ENCODE assay signal across 27 cellular contexts in genomic region chr14:52683985-52684520, GRCh38. TPM values are rescaled to one million over a fixed set of nuclear protein-coding genes. Genes with fewer than 3 reads are reported as not detected.
DNase-seq lines count a peak whose midpoint lies in the region; ATAC-seq, FAIRE-seq and TF ChIP-seq lines count a peak whose summit lies in the region.
"Had no signal": no experiment of that assay in that cellular context is flagged by ENCODE, and none has a peak within 500 bp of the region (broad histone marks: within the 10 kb centered on the region; RNA-seq: fewer than 3 reads in every experiment).

No MANE protein-coding gene starts in this region.

- H4K20me1 ChIP-seq in HepG2 (ENCODE audit: insufficient read depth, low read length) = peaks cover 48% of the 10 kb centered on the region

- peaks cover 39 to 69% (median 49%) of the 10 kb centered on the region in 4 donors for H3K4me1 Mint-ChIP-seq in CD4-positive, CD25-positive, alpha-beta regulatory T cell
- H3K4me1 Mint-ChIP-seq in CD4-positive, alpha-beta memory T cell = peaks cover 37 to 61% (median 49%) of the 10 kb centered on the region in 4 donors
- peaks cover 58% of the 10 kb centered on the region for H3K4me1 Mint-ChIP-seq in activated T-helper 1 cell treated with anti-CD3 and anti-CD28 coated beads, Interleukin-12 subunit alpha, Interleukin-12 subunit beta, Interleukin-2, Interleukin-4 antibody, amounts not matched to agents 30 ng/mL and 10 ng/mL and 1 ng/mL, durations not matched to agents 14 hours and 24 hours and 36 hours (ENCODE audit: low read depth)

- POLR2A ChIA-PET in CD4-positive, alpha-beta memory T cell (lab: Charles Lee; ENCODE audit: partially characterized antibody) = interaction anchor here (0.9 to 1.3 kb wide), 3 partner anchors 10 to 27 kb away, joined by 3 to 6 read pairs (median 4); partner anchors contain the start of gene ERO1A
- POLR2A ChIA-PET in HepG2 (lab: Yijun Ruan, JAX) = interaction anchor here (1.0 kb wide), 1 partner anchor 11 kb away, joined by 3 read pairs; the partner anchor contains the start of gene ERO1A

- FAIRE-seq in HepG2 (lab: Jason Lieb, UNC) = no peak
- FAIRE-seq: astrocyte, keratinocyte had no signal

- intact Hi-C loops in CD4-positive, alpha-beta memory T cell (cut with micrococcal nuclease) = loop anchor here (1.0 kb wide), 1 partner anchor 10 kb away; no protein-coding TSS in a partner anchor
- intact Hi-C loops in activated T-helper 1 cell treated with anti-CD3 and anti-CD28 coated beads, Interleukin-12 subunit alpha, Interleukin-12 subunit beta, Interleukin-2, Interleukin-4 antibody, amounts not matched to agents 30 ng/mL and 10 ng/mL and 1 ng/mL, durations not matched to agents 14 hours and 24 hours and 36 hours (cut with micrococcal nuclease) = no loop called here
- intact Hi-C loops in HepG2 (cut with micrococcal nuclease; ENCODE audit: unreplicated experiment) = no loop called here

- no peak overlapping the region for H2AFZ ChIP-seq in HepG2 (ENCODE audit: low read length)

- H3K27me3 ChIP-seq in CD4-positive, CD25-positive, alpha-beta regulatory T cell (ENCODE audit: control insufficient read depth, insufficient read depth, low read length) = no peaks in the 10 kb centered on the region
- no peaks in the 10 kb centered on the region for H3K27me3 ChIP-seq in CD4-positive, alpha-beta memory T cell (ENCODE audit: insufficient read depth, low read length)
- H3K27me3 ChIP-seq in HepG2 (ENCODE audit: control insufficient read depth in 1 of 2, insufficient read depth in 2 of 2, low read length in 2 of 2) = no peaks in the 10 kb centered on the region
- no peaks in the 10 kb centered on the region for H3K27me3 ChIP-seq in MG63
- H3K27me3 ChIP-seq: gastrocnemius medialis, stomach had no signal

- peak overlapping the region; percentile 55 to 86 (median 63) for H3K27ac Mint-ChIP-seq in CD4-positive, CD25-positive, alpha-beta regulatory T cell
- peak overlapping the region; percentile 10 to 84 (median 22) for H3K27ac Mint-ChIP-seq in CD4-positive, alpha-beta memory T cell
- peak overlapping the region; percentile 52 for H3K27ac Mint-ChIP-seq in activated T-helper 1 cell treated with anti-CD3 and anti-CD28 coated beads, Interleukin-12 subunit alpha, Interleukin-12 subunit beta, Interleukin-2, Interleukin-4 antibody, amounts not matched to agents 30 ng/mL and 10 ng/mL and 1 ng/mL, durations not matched to agents 14 hours and 24 hours and 36 hours

- no peaks in the 10 kb centered on the region for H3K27me3 Mint-ChIP-seq in CD4-positive, CD25-positive, alpha-beta regulatory T cell
- H3K27me3 Mint-ChIP-seq in CD4-positive, alpha-beta memory T cell = no peaks in the 10 kb centered on the region
- no peaks in the 10 kb centered on the region for H3K27me3 Mint-ChIP-seq in activated T-helper 1 cell treated with anti-CD3 and anti-CD28 coated beads, Interleukin-12 subunit alpha, Interleukin-12 subunit beta, Interleukin-2, Interleukin-4 antibody, amounts not matched to agents 30 ng/mL and 10 ng/mL and 1 ng/mL, durations not matched to agents 14 hours and 24 hours and 36 hours (ENCODE audit: insufficient read depth)

- H3K27ac ChIP-seq in CD4-positive, CD25-positive, alpha-beta regulatory T cell (ENCODE audit: insufficient read depth, low read length, poor library complexity, severe bottlenecking) = peak overlapping the region; percentile 7
- H3K27ac ChIP-seq in CD4-positive, alpha-beta memory T cell (ENCODE audit: low read depth, low read length) = no peak overlapping the region
- no peak overlapping the region for H3K27ac ChIP-seq in HepG2 (ENCODE audit: extremely low read length, insufficient read depth, low read length)
- H3K27ac ChIP-seq: gastrocnemius medialis, stomach had no signal

- peaks cover 21% of the 10 kb centered on the region for H3K36me3 ChIP-seq in CD4-positive, CD25-positive, alpha-beta regulatory T cell (ENCODE audit: control insufficient read depth, insufficient read depth, low read length)
- no peaks in the 10 kb centered on the region for H3K36me3 ChIP-seq in CD4-positive, alpha-beta memory T cell (ENCODE audit: insufficient read depth, low read length)
- H3K36me3 ChIP-seq in HepG2 (replicated peaks in 1 of 2; ENCODE audit: control insufficient read depth in 1 of 2, insufficient read depth in 2 of 2, low read length in 2 of 2) = peaks cover under 1 to 12% of the 10 kb centered on the region in 2 experiments; a peak in 4 of 5 replicates
- peaks cover 8% of the 10 kb centered on the region for H3K36me3 ChIP-seq in MG63

- no peak for ATAC-seq in CD4-positive, CD25-positive, alpha-beta regulatory T cell (ENCODE audit: low read depth in 2 of 2)
- no peak for ATAC-seq in HepG2
- ATAC-seq in GM21515 (IDR thresholded peaks at IDR 0.05; ENCODE audit: unreplicated experiment) = no peak
- ATAC-seq: gastrocnemius medialis had no signal

- no peaks in the 10 kb centered on the region for H3K9me3 Mint-ChIP-seq in CD4-positive, CD25-positive, alpha-beta regulatory T cell
- no peaks in the 10 kb centered on the region for H3K9me3 Mint-ChIP-seq in CD4-positive, alpha-beta memory T cell
- no peaks in the 10 kb centered on the region for H3K9me3 Mint-ChIP-seq in activated T-helper 1 cell treated with anti-CD3 and anti-CD28 coated beads, Interleukin-12 subunit alpha, Interleukin-12 subunit beta, Interleukin-2, Interleukin-4 antibody, amounts not matched to agents 30 ng/mL and 10 ng/mL and 1 ng/mL, durations not matched to agents 14 hours and 24 hours and 36 hours

- no peak for TF ChIP-seq EP300 in HepG2 (IDR thresholded peaks at IDR 0.05; ENCODE audit: low read depth in 2 of 2, low read length in 2 of 2)
- TF ChIP-seq EP300 in HepG2 (CRISPR knock-in tag; IDR thresholded peaks at IDR 0.05; ENCODE audit: borderline replicate concordance) = no peak

- no TSS peak for BruUV-seq in HepG2 (replicated peaks; lab: Mats Ljungman, UMichigan)

- H3K4me1 ChIP-seq in CD4-positive, CD25-positive, alpha-beta regulatory T cell (ENCODE audit: control insufficient read depth, insufficient read depth, low read length, poor library complexity, severe bottlenecking) = peaks cover 23% of the 10 kb centered on the region
- peaks cover 53% of the 10 kb centered on the region for H3K4me1 ChIP-seq in CD4-positive, alpha-beta memory T cell (ENCODE audit: insufficient read depth, low read length)
- H3K4me1 ChIP-seq in HepG2 (ENCODE audit: insufficient read depth, low read length) = peaks cover 51% of the 10 kb centered on the region
- H3K4me1 ChIP-seq: gastrocnemius medialis had no signal

- CTCF ChIA-PET in CD4-positive, alpha-beta memory T cell (lab: Charles Lee; ENCODE audit: partially characterized antibody) = interaction anchor here (0.9 to 1.3 kb wide), 3 partner anchors 12 to 28 kb away, joined by 3 to 4 read pairs (median 3); no protein-coding TSS in a partner anchor
- CTCF ChIA-PET in HepG2 (lab: Yijun Ruan, JAX; ENCODE audit: low intra/inter-chr PET ratio, low total read pairs) = no interaction called here

- TF ChIP-seq RAD21 in HepG2 (CRISPR knock-in tag; IDR thresholded peaks at IDR 0.05) = no peak

- in situ Hi-C loops in HepG2 (cut with HindIII; ENCODE audit: extremely low pct_ligation_motif_present, low pct_unique_long_range_greater_than_20kb) = no loop called here

- peaks cover 64% of the 10 kb centered on the region for H3K79me2 ChIP-seq in HepG2 (ENCODE audit: insufficient read depth, low read length)

- H3K36me3 Mint-ChIP-seq in CD4-positive, CD25-positive, alpha-beta regulatory T cell = peaks cover 1% of the 10 kb centered on the region
- peaks cover 1 to 6% of the 10 kb centered on the region in 2 donors for H3K36me3 Mint-ChIP-seq in CD4-positive, alpha-beta memory T cell
- peaks cover 11% of the 10 kb centered on the region for H3K36me3 Mint-ChIP-seq in activated T-helper 1 cell treated with anti-CD3 and anti-CD28 coated beads, Interleukin-12 subunit alpha, Interleukin-12 subunit beta, Interleukin-2, Interleukin-4 antibody, amounts not matched to agents 30 ng/mL and 10 ng/mL and 1 ng/mL, durations not matched to agents 14 hours and 24 hours and 36 hours (ENCODE audit: low read depth)

- no peaks in the 10 kb centered on the region for H3K9me3 ChIP-seq in CD4-positive, CD25-positive, alpha-beta regulatory T cell (ENCODE audit: control insufficient read depth in 2 of 2, low read length in 2 of 2)
- H3K9me3 ChIP-seq in CD4-positive, alpha-beta memory T cell (ENCODE audit: control insufficient read depth in 1 of 2, low read length in 2 of 2) = no peaks in the 10 kb centered on the region
- H3K9me3 ChIP-seq in HepG2 (ENCODE audit: low read length) (no peaks in the 10 kb centered on the region), MG63 (no peaks in the 10 kb centered on the region)
- H3K9me3 ChIP-seq: gastrocnemius medialis, stomach had no signal

- H3K9ac ChIP-seq in HepG2 (ENCODE audit: insufficient read depth, low read depth, low read length) = no peak overlapping the region

- H3K4me3 ChIP-seq in CD4-positive, CD25-positive, alpha-beta regulatory T cell (ENCODE audit: low read depth, low read length) = no peak overlapping the region
- H3K4me3 ChIP-seq in CD4-positive, alpha-beta memory T cell (ENCODE audit: low read length in 2 of 2) = no peak overlapping the region
- no peak overlapping the region for H3K4me3 ChIP-seq in HepG2 (replicated peaks in 1 of 3; ENCODE audit: insufficient read depth in 1 of 3, low read depth in 2 of 3, low read length in 3 of 3)
- no peak overlapping the region for H3K4me3 ChIP-seq in MG63
- H3K4me3 ChIP-seq: gastrocnemius medialis, stomach had no signal

- no peak for TF ChIP-seq CTCF in HepG2 (CRISPR knock-in tag; IDR thresholded peaks at IDR 0.05)

- WGBS in HepG2 (ENCODE audit: low lambda C conversion rate) = 96% methylated on average over 2 of the region's 2 CpGs

- TF ChIP-seq POLR2A in HepG2 (IDR thresholded peaks at IDR 0.05; ENCODE audit: insufficient read depth in 1 of 2, low read depth in 2 of 2, low read length in 2 of 2) = no peak

- H3K4me3 Mint-ChIP-seq in CD4-positive, CD25-positive, alpha-beta regulatory T cell = peak overlapping the region in 2 of 4 donors; percentile 35 to 39
- peak overlapping the region in 5 of 8 donors; percentile 7 to 55 (median 26) for H3K4me3 Mint-ChIP-seq in CD4-positive, alpha-beta memory T cell
- H3K4me3 Mint-ChIP-seq in activated T-helper 1 cell treated with anti-CD3 and anti-CD28 coated beads, Interleukin-12 subunit alpha, Interleukin-12 subunit beta, Interleukin-2, Interleukin-4 antibody, amounts not matched to agents 30 ng/mL and 10 ng/mL and 1 ng/mL, durations not matched to agents 14 hours and 24 hours and 36 hours = no peak overlapping the region

- H3K4me2 ChIP-seq in HepG2 (ENCODE audit: low read depth, low read length) = no peak overlapping the region

- no peak for DNase-seq in CD4-positive, CD25-positive, alpha-beta regulatory T cell
- no peak for DNase-seq in CD4-positive, alpha-beta memory T cell
- no peak for DNase-seq in activated T-helper 1 cell treated with anti-CD3 and anti-CD28 coated beads, Interleukin-12 subunit alpha, Interleukin-12 subunit beta, Interleukin-2, Interleukin-4 antibody, amounts not matched to agents 30 ng/mL and 10 ng/mL and 1 ng/mL, durations not matched to agents 14 hours and 24 hours and 36 hours (ENCODE audit: low spot score)
- no peak for DNase-seq in HepG2 (ENCODE audit: low spot score)
- DNase-seq in NCI-H2029 (lab: John Stamatoyannopoulos, UW) = no peak
- no peak for DNase-seq in NCI-H748 (lab: John Stamatoyannopoulos, UW; ENCODE audit: unreplicated experiment)
- no peak for DNase-seq in MG63
- DNase-seq: activated CD4-positive, alpha-beta T cell treated with anti-CD3 and anti-CD28 coated beads, Interleukin-2, amount 50 U/mL, for 4 hours; activated naive CD4-positive, alpha-beta T cell treated with anti-CD3 and anti-CD28 coated beads, Interleukin-2, amount 50 U/mL, for 16 hours; cerebellar nuclear complex; DMS53; erythroblast; gastrocnemius medialis; GF-D8; MM.1S; NCI-H1436 treated with DMSO at 0.1 percent for 48 hours; NCI-H2171 treated with DMSO at 0.1 percent for 48 hours; NCI-H82; nucleus accumbens; OCI-M1; Right ventricle myocardium superior; stimulated activated CD4-positive, alpha-beta T cell treated with anti-CD3 and anti-CD28 coated beads, Interleukin-4, amount 100 ng/mL, for 1 hour; stomach; trophoblast cell had no signal

RNA-seq across cellular contexts. Expression of gene ERO1A, which starts 11.3 kb away (rescaled TPM):
- total RNA-seq in CD4-positive, CD25-positive, alpha-beta regulatory T cell = 72.9 TPM
- polyA plus RNA-seq in CD4-positive, CD25-positive, alpha-beta regulatory T cell = 10 to 100 TPM; 48.3 to 71.5 (median 63.4) TPM
- 10 to 100 TPM; 93.8 to 98.3 TPM for total RNA-seq in CD4-positive, alpha-beta memory T cell
- 10 to 100 TPM; 65.5 to 75.2 TPM for polyA plus RNA-seq in CD4-positive, alpha-beta memory T cell
- 144 and 158 TPM in 2 replicates for total RNA-seq in activated T-helper 1 cell treated with anti-CD3 and anti-CD28 coated beads, Interleukin-12 subunit alpha, Interleukin-12 subunit beta, Interleukin-2, Interleukin-4 antibody, amounts not matched to agents 30 ng/mL and 10 ng/mL and 1 ng/mL, durations not matched to agents 14 hours and 24 hours and 36 hours
- 39.5 and 60.3 TPM in 2 replicates for total RNA-seq in HepG2 (2016; rRNA removed; fragmentation: Illumina TruSeq; extraction: Trizol)
- total RNA-seq in HepG2 (2016; cell fraction: cytosol; rRNA removed; fragmentation: Illumina TruSeq; extraction: Trizol; ENCODE audit: low read depth) = 11.0 and 16.4 TPM in 2 replicates
- 39.4 and 62.3 TPM in 2 replicates for total RNA-seq in HepG2 (2016; cell fraction: insoluble cytoplasmic fraction; rRNA removed; fragmentation: Illumina TruSeq; extraction: Trizol)
- 36.2 and 41.2 TPM in 2 replicates for total RNA-seq in HepG2 (2016; cell fraction: membrane; rRNA removed; fragmentation: Illumina TruSeq; extraction: Trizol)
- 68.5 and 75.0 TPM in 2 replicates for total RNA-seq in HepG2 (2016; cell fraction: nucleus; rRNA removed; fragmentation: Illumina TruSeq; extraction: Trizol)
- 110 and 137 TPM in 2 replicates for polyA plus RNA-seq in HepG2 (2011; rRNA removed)
- 61.7 and 85.2 TPM in 2 replicates for polyA plus RNA-seq in HepG2 (2011; cell fraction: cytosol; rRNA removed)
- polyA plus RNA-seq in HepG2 (2011; cell fraction: nucleus; rRNA removed) = 36.3 and 40.5 TPM in 2 replicates
- polyA plus RNA-seq in HepG2 (2012) = 77.7 and 120 TPM in 2 replicates
- polyA plus RNA-seq in HepG2 (2016; cell fraction: cytosol; fragmentation: Illumina TruSeq; extraction: Trizol; ENCODE audit: low read depth) = 10.9 and 16.5 TPM in 2 replicates
- polyA plus RNA-seq in HepG2 (2016; cell fraction: insoluble cytoplasmic fraction; fragmentation: Illumina TruSeq; extraction: Trizol; ENCODE audit: low read depth) = 34.8 and 35.0 TPM in 2 replicates
- polyA plus RNA-seq in HepG2 (2016; cell fraction: membrane; fragmentation: Illumina TruSeq; extraction: Trizol; ENCODE audit: low read depth) = 19.1 and 21.8 TPM in 2 replicates
- polyA plus RNA-seq in HepG2 (2016; cell fraction: nucleus; fragmentation: Illumina TruSeq; extraction: Trizol; ENCODE audit: insufficient read depth, low read depth) = 70.3 and 77.8 TPM in 2 replicates
- 16.0 and 42.3 TPM in 2 replicates for polyA minus RNA-seq in HepG2 (2011; rRNA and poly(A)+ RNA removed; ENCODE audit: low replicate concordance)
- polyA minus RNA-seq in HepG2 (2011; cell fraction: cytosol; rRNA and poly(A)+ RNA removed) = 97.0 and 156 TPM in 2 replicates
- polyA minus RNA-seq in HepG2 (2011; cell fraction: nucleus; rRNA and poly(A)+ RNA removed) = 90.4 and 99.5 TPM in 2 replicates
- total RNA-seq in MG63 (2014; rRNA removed; shearing (Covaris generic); ENCODE audit: low replicate concordance) = 42.8 and 43.4 TPM in 2 replicates

RNA-seq across cellular contexts. Expression of gene PSMC6, which starts 22.9 kb away (rescaled TPM):
- total RNA-seq in CD4-positive, CD25-positive, alpha-beta regulatory T cell = 110 TPM
- 10 to 100 TPM; 69.7 to 83.0 (median 75.7) TPM for polyA plus RNA-seq in CD4-positive, CD25-positive, alpha-beta regulatory T cell
- 10 to 100 TPM; 85.7 to 86.0 TPM for total RNA-seq in CD4-positive, alpha-beta memory T cell
- polyA plus RNA-seq in CD4-positive, alpha-beta memory T cell = 10 to 100 TPM; 47.5 to 68.7 TPM
- 130 and 132 TPM in 2 replicates for total RNA-seq in activated T-helper 1 cell treated with anti-CD3 and anti-CD28 coated beads, Interleukin-12 subunit alpha, Interleukin-12 subunit beta, Interleukin-2, Interleukin-4 antibody, amounts not matched to agents 30 ng/mL and 10 ng/mL and 1 ng/mL, durations not matched to agents 14 hours and 24 hours and 36 hours
- 210 and 318 TPM in 2 replicates for total RNA-seq in HepG2 (2016; rRNA removed; fragmentation: Illumina TruSeq; extraction: Trizol)
- 30.8 and 32.7 TPM in 2 replicates for total RNA-seq in HepG2 (2016; cell fraction: cytosol; rRNA removed; fragmentation: Illumina TruSeq; extraction: Trizol; ENCODE audit: low read depth)
- 209 and 319 TPM in 2 replicates for total RNA-seq in HepG2 (2016; cell fraction: insoluble cytoplasmic fraction; rRNA removed; fragmentation: Illumina TruSeq; extraction: Trizol)
- total RNA-seq in HepG2 (2016; cell fraction: membrane; rRNA removed; fragmentation: Illumina TruSeq; extraction: Trizol) = 43.6 and 56.6 TPM in 2 replicates
- total RNA-seq in HepG2 (2016; cell fraction: nucleus; rRNA removed; fragmentation: Illumina TruSeq; extraction: Trizol) = 147 and 149 TPM in 2 replicates
- 67.6 and 90.0 TPM in 2 replicates for polyA plus RNA-seq in HepG2 (2011; rRNA removed)
- polyA plus RNA-seq in HepG2 (2011; cell fraction: cytosol; rRNA removed) = 24.7 and 40.4 TPM in 2 replicates
- 53.1 and 74.3 TPM in 2 replicates for polyA plus RNA-seq in HepG2 (2011; cell fraction: nucleus; rRNA removed)
- 74.5 and 94.0 TPM in 2 replicates for polyA plus RNA-seq in HepG2 (2012)
- 13.4 and 15.5 TPM in 2 replicates for polyA plus RNA-seq in HepG2 (2016; cell fraction: cytosol; fragmentation: Illumina TruSeq; extraction: Trizol; ENCODE audit: low read depth)
- polyA plus RNA-seq in HepG2 (2016; cell fraction: insoluble cytoplasmic fraction; fragmentation: Illumina TruSeq; extraction: Trizol; ENCODE audit: low read depth) = 268 and 281 TPM in 2 replicates
- 23.4 and 27.8 TPM in 2 replicates for polyA plus RNA-seq in HepG2 (2016; cell fraction: membrane; fragmentation: Illumina TruSeq; extraction: Trizol; ENCODE audit: low read depth)
- polyA plus RNA-seq in HepG2 (2016; cell fraction: nucleus; fragmentation: Illumina TruSeq; extraction: Trizol; ENCODE audit: insufficient read depth, low read depth) = 186 and 191 TPM in 2 replicates
- 23.9 and 42.3 TPM in 2 replicates for polyA minus RNA-seq in HepG2 (2011; rRNA and poly(A)+ RNA removed; ENCODE audit: low replicate concordance)
- 40.4 and 47.9 TPM in 2 replicates for polyA minus RNA-seq in HepG2 (2011; cell fraction: cytosol; rRNA and poly(A)+ RNA removed)
- 156 and 191 TPM in 2 replicates for polyA minus RNA-seq in HepG2 (2011; cell fraction: nucleus; rRNA and poly(A)+ RNA removed)
- total RNA-seq in MG63 (2014; rRNA removed; shearing (Covaris generic); ENCODE audit: low replicate concordance) = 116 and 135 TPM in 2 replicates

RNA-seq across cellular contexts. Expression of gene STYX, which starts 45.9 kb away (rescaled TPM):
- total RNA-seq in CD4-positive, CD25-positive, alpha-beta regulatory T cell = 34.0 TPM
- 10 to 100 TPM; 33.0 to 45.2 (median 38.0) TPM for polyA plus RNA-seq in CD4-positive, CD25-positive, alpha-beta regulatory T cell
- 10 to 100 TPM; 47.1 to 47.3 TPM for total RNA-seq in CD4-positive, alpha-beta memory T cell
- polyA plus RNA-seq in CD4-positive, alpha-beta memory T cell = 10 to 100 TPM; 25.0 to 50.0 TPM
- total RNA-seq in activated T-helper 1 cell treated with anti-CD3 and anti-CD28 coated beads, Interleukin-12 subunit alpha, Interleukin-12 subunit beta, Interleukin-2, Interleukin-4 antibody, amounts not matched to agents 30 ng/mL and 10 ng/mL and 1 ng/mL, durations not matched to agents 14 hours and 24 hours and 36 hours = 18.7 and 21.3 TPM in 2 replicates
- total RNA-seq in HepG2 (2016; rRNA removed; fragmentation: Illumina TruSeq; extraction: Trizol) = 10.9 and 15.6 TPM in 2 replicates
- 4.5 and 5.0 TPM in 2 replicates for total RNA-seq in HepG2 (2016; cell fraction: cytosol; rRNA removed; fragmentation: Illumina TruSeq; extraction: Trizol; ENCODE audit: low read depth)
- total RNA-seq in HepG2 (2016; cell fraction: insoluble cytoplasmic fraction; rRNA removed; fragmentation: Illumina TruSeq; extraction: Trizol) = 11.0 and 15.6 TPM in 2 replicates
- 14.1 and 14.7 TPM in 2 replicates for total RNA-seq in HepG2 (2016; cell fraction: membrane; rRNA removed; fragmentation: Illumina TruSeq; extraction: Trizol)
- 10.3 and 11.2 TPM in 2 replicates for total RNA-seq in HepG2 (2016; cell fraction: nucleus; rRNA removed; fragmentation: Illumina TruSeq; extraction: Trizol)
- 5.7 and 6.6 TPM in 2 replicates for polyA plus RNA-seq in HepG2 (2011; rRNA removed)
- 2.7 and 3.9 TPM in 2 replicates for polyA plus RNA-seq in HepG2 (2011; cell fraction: cytosol; rRNA removed)
- polyA plus RNA-seq in HepG2 (2011; cell fraction: nucleus; rRNA removed) = 2.7 and 3.5 TPM in 2 replicates
- polyA plus RNA-seq in HepG2 (2012) = 4.4 and 8.3 TPM in 2 replicates
- polyA plus RNA-seq in HepG2 (2016; cell fraction: cytosol; fragmentation: Illumina TruSeq; extraction: Trizol; ENCODE audit: low read depth) = 5.1 and 6.7 TPM in 2 replicates
- 20.7 and 22.1 TPM in 2 replicates for polyA plus RNA-seq in HepG2 (2016; cell fraction: insoluble cytoplasmic fraction; fragmentation: Illumina TruSeq; extraction: Trizol; ENCODE audit: low read depth)
- polyA plus RNA-seq in HepG2 (2016; cell fraction: membrane; fragmentation: Illumina TruSeq; extraction: Trizol; ENCODE audit: low read depth) = 11.1 and 11.8 TPM in 2 replicates
- 17.8 and 19.4 TPM in 2 replicates for polyA plus RNA-seq in HepG2 (2016; cell fraction: nucleus; fragmentation: Illumina TruSeq; extraction: Trizol; ENCODE audit: insufficient read depth, low read depth)
- polyA minus RNA-seq in HepG2 (2011; rRNA and poly(A)+ RNA removed; ENCODE audit: low replicate concordance) = 4.5 and 4.8 TPM in 2 replicates
- polyA minus RNA-seq in HepG2 (2011; cell fraction: cytosol; rRNA and poly(A)+ RNA removed) = 5.7 and 5.8 TPM in 2 replicates
- polyA minus RNA-seq in HepG2 (2011; cell fraction: nucleus; rRNA and poly(A)+ RNA removed) = 8.9 and 11.7 TPM in 2 replicates
- 12.1 and 23.7 TPM in 2 replicates for total RNA-seq in MG63 (2014; rRNA removed; shearing (Covaris generic); ENCODE audit: low replicate concordance)
